12 cellular contexts compared by ENCODE assay signal in genomic region chr1:58823481-58824010, GRCh38. TPM values are rescaled to one million over a fixed set of nuclear protein-coding genes. Genes with fewer than 3 reads are reported as not detected.
DNase-seq lines count a peak whose midpoint lies in the region; ATAC-seq, FAIRE-seq and TF ChIP-seq lines count a peak whose summit lies in the region.
"Had no signal": no experiment of that assay in that cellular context is flagged by ENCODE, and none has a peak within 500 bp of the region (broad histone marks: within the 10 kb centered on the region; RNA-seq: fewer than 3 reads in every experiment).

No MANE protein-coding gene starts in this region.

- 44% methylated on average over 4 of the region's 4 CpGs for WGBS in A549 (ENCODE audit: missing lambda C conversion rate)

- peak overlapping the region; percentile 53 to 78; a peak in 5 of 6 replicates for H3K27ac ChIP-seq in A549
- H3K27ac ChIP-seq: BLaER1, parathyroid adenoma had no signal

- H3K27me3 ChIP-seq in adipocyte (replicated peaks; ENCODE audit: control insufficient read depth, insufficient read depth, low read length), result no peaks in the 10 kb centered on the region
- H3K27me3 ChIP-seq: BLaER1 had no signal

- FAIRE-seq in A549 (lab: Jason Lieb, UNC) (no peak), D721Med (lab: Jason Lieb, UNC) (no peak)
- FAIRE-seq: colon had no signal

- CTCF ChIA-PET in A549 (lab: Yijun Ruan, JAX), result no interaction called here

- no peak for TF ChIP-seq CTCF in A549 (IDR thresholded peaks at IDR 0.05)
- TF ChIP-seq CTCF in D721Med (IDR thresholded peaks at IDR 0.05; ENCODE audit: insufficient read depth, missing control alignments), result no peak

- peak in 1 of 2 experiments; percentile 24 for DNase-seq in A549 (ENCODE audit: low read depth in 1 of 2, low spot score in 1 of 2)
- DNase-seq in HK-2 (ENCODE audit: unreplicated experiment), result peak; percentile 57
- peak; percentile 71 for DNase-seq in adipocyte (ENCODE audit: low read depth)
- peak; percentile 82 for DNase-seq in glomerular visceral epithelial cell (ENCODE audit: extremely low spot score)
- DNase-seq in NCI-H2196 treated with DMSO at 0.1 percent for 48 hours (lab: John Stamatoyannopoulos, UW; ENCODE audit: unreplicated experiment), result no peak
- DNase-seq in activated naive CD4-positive, alpha-beta T cell treated with anti-CD3 and anti-CD28 coated beads, Interleukin-2, amount 50 U/mL, for 16 hours, result no peak
- no peak for DNase-seq in activated CD8-positive, alpha-beta memory T cell treated with anti-CD3 and anti-CD28 coated beads, Interleukin-2, amount 50 U/mL, for 4 hours
- DNase-seq in D721Med (ENCODE audit: insufficient read length, low spot score), result no peak
- DNase-seq: activated CD8-positive, alpha-beta memory T cell treated with anti-CD3 and anti-CD28 coated beads, Interleukin-2, amount 50 U/mL, for 48 hours had no signal

- H3K4me2 ChIP-seq in A549, result peak overlapping the region; percentile 39; the same call in 2 of the 3 replicates
- H3K4me2 ChIP-seq: BLaER1 had no signal

- H3K4me3 ChIP-seq in A549, result no peak overlapping the region
- H3K4me3 ChIP-seq in adipocyte (ENCODE audit: low read length), result no peak overlapping the region
- H3K4me3 ChIP-seq: BLaER1 had no signal

- POLR2A ChIA-PET in A549 (lab: Yijun Ruan, JAX), result no interaction called here

- peak overlapping the region; percentile 21 for H3K9ac ChIP-seq in adipocyte (ENCODE audit: low read length)
- H3K9ac ChIP-seq: BLaER1, parathyroid adenoma had no signal

- no peak for TF ChIP-seq POLR2A in A549 (IDR thresholded peaks at IDR 0.05; ENCODE audit: low read length)

- no peak for TF ChIP-seq RAD21 in A549 (conservative IDR thresholded peaks at IDR 0.05 in 1 of 2, IDR thresholded peaks at IDR 0.05 in 1 of 2)

- H3K4me1 ChIP-seq in A549 (peaks cover 33% of the 10 kb centered on the region), adipocyte (ENCODE audit: control insufficient read depth, insufficient read depth, low read length) (peaks cover 12% of the 10 kb centered on the region)
- H3K4me1 ChIP-seq: BLaER1 had no signal

- ATAC-seq in A549, result peak; percentile 85

- H3K9me3 ChIP-seq in A549 (peaks cover 18% of the 10 kb centered on the region; the same call in 1 of the 3 replicates), adipocyte (ENCODE audit: control insufficient read depth, low read length) (peaks cover 24% of the 10 kb centered on the region)

- H3K36me3 ChIP-seq in adipocyte (ENCODE audit: control insufficient read depth, insufficient read depth, low read length, severe bottlenecking), result no peaks in the 10 kb centered on the region
- H3K36me3 ChIP-seq: BLaER1 had no signal

- TF ChIP-seq EP300 in A549 (IDR thresholded peaks at IDR 0.05), result no peak

TF ChIP-seq in A549, 52 proteins besides CTCF, POLR2A, EP300 and RAD21:
- TF ChIP-seq KDM1A (IDR thresholded peaks at IDR 0.05; ENCODE audit: low read depth) (no peak), FOSL2 (IDR thresholded peaks at IDR 0.05) (no peak), FOSL2 (CRISPR knock-in tag; IDR thresholded peaks at IDR 0.05) (no peak), JUNB (IDR thresholded peaks at IDR 0.05) (0 out of 2 replicates have a peak, but pooled peaks have one; percentile 25), BHLHE40 (IDR thresholded peaks at IDR 0.05; ENCODE audit: low read depth, low read length) (no peak)

RNA-seq across cellular contexts. Expression of gene JUN, which starts 39.7 kb away (rescaled TPM):
- polyA plus RNA-seq in A549 (2011; rRNA removed) (32.6 and 59.8 TPM in 2 replicates), A549 (2017; fragmentation: RNase III; extraction: RNeasy Plus Mini Kit Qiagen cat#74134 plus additional on column Dnase treatment) (23.3 to 27.4 TPM (median 23.3 TPM) in 3 replicates)
- polyA plus RNA-seq in A549 (2012; cell fraction: cytosol; rRNA removed), result 60.3 and 71.5 TPM in 2 replicates
- polyA plus RNA-seq in A549 (2012; cell fraction: nucleus; rRNA removed), result 96.1 and 156 TPM in 2 replicates
- 47.1 and 53.4 TPM in 2 replicates for polyA minus RNA-seq in A549 (2011; rRNA and poly(A)+ RNA removed)

Comparison
In these comparisons a context has a peak if more than half of its experiments do, and no peak if none do; other contexts are left out.
1. DNase-seq: peak in HK-2 (single experiment), adipocyte (single experiment) and glomerular visceral epithelial cell (single experiment); none in NCI-H2196 treated with DMSO at 0.1 percent for 48 hours (single experiment), activated naive CD4-positive, alpha-beta T cell treated with anti-CD3 and anti-CD28 coated beads, Interleukin-2, amount 50 U/mL, for 16 hours (single experiment), activated CD8-positive, alpha-beta memory T cell treated with anti-CD3 and anti-CD28 coated beads, Interleukin-2, amount 50 U/mL, for 4 hours (single experiment) and D721Med (single experiment).